In the genomic region with DNA sequence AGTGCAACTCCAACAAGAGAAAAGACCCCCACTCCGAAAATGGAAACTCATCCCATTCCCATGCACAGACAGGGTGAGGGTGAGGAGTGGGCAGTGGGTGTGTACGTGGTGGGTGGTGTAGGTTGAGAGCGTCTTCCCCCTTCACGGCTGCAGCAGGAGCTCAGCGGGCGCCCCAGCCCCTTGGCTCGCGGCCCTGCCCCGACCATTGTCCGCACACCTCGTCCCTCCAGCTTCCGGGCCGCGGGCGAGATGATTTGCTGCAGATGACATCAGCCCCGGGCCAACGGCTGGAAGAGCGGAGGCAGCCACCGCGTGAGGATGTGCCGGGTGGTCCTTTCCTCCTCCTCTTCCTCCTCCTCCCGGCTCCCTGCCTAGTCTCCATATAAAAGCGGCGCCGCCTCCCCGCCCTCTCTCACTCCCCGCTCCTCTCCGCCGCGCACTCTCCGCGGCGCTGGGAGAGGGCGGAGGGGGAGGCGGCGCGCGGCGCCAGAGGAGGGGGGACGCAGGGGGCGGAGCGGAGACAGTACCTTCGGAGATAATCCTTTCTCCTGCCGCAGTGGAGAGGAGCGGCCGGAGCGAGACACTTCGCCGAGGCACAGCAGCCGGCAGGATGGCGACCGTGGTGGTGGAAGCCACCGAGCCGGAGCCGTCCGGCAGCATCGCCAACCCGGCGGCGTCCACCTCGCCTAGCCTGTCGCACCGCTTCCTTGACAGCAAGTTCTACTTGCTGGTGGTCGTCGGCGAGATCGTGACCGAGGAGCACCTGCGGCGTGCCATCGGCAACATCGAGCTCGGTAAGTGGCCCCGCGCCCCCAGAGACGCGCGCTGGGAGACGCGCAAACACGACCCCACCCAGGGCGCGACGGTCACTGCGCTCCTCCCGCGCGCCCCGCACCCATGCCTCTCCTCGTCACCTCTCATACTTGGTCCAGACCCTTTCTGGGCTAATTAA, we compare ENCODE assay signal across 1 cellular context.
TF ChIP-seq lines count a peak whose summit lies in the region.

Gene MAP1B (plus strand): TSS at position 554 of the 952 bp plus-strand sequence. CDS start 57 bp downstream, at position 611.

TF ChIP-seq in K562, 482 proteins besides CTCF, POLR2A, EP300 and RAD21 (continued from another document and continues in another):
- TF ChIP-seq DLX4 (CRISPR knock-in tag; IDR thresholded peaks at IDR 0.05) (no peak), CREB3 (tag; conservative IDR thresholded peaks at IDR 0.05; ENCODE audit: low read depth) (no peak), RBM15 (IDR thresholded peaks at IDR 0.05; ENCODE audit: insufficient read depth, low read length) (no peak), XRCC5 (IDR thresholded peaks at IDR 0.05; ENCODE audit: low read depth, low read length) (0 out of 2 replicates have a peak, but pooled peaks have one; percentile 32), FOXM1 (IDR thresholded peaks at IDR 0.05; ENCODE audit: low read depth) (0 out of 2 replicates have a peak, but pooled peaks have one; percentile 29), FOXM1 (CRISPR knock-in tag; IDR thresholded peaks at IDR 0.05; ENCODE audit: low read depth) (no peak), ATF4 (CRISPR knock-in tag; IDR thresholded peaks at IDR 0.05) (peak; percentile 79), NFRKB (IDR thresholded peaks at IDR 0.05; ENCODE audit: low read depth) (peak; percentile 54; the same call in 1 of the 2 replicates), JUND (IDR thresholded peaks at IDR 0.05; ENCODE audit: borderline replicate concordance, low read depth, low read length) (peak; percentile 90), JUND (tag; IDR thresholded peaks at IDR 0.05; ENCODE audit: borderline replicate concordance, low read depth, low read length) (peak; percentile 78; the same call in 1 of the 3 replicates), UBTF (IDR thresholded peaks at IDR 0.05; ENCODE audit: borderline replicate concordance in 1 of 2, low read depth in 2 of 2, low read length in 2 of 2) (peak in 1 of 2 experiments; percentile 21; a peak in 2 of 4 replicates), MIER1 (IDR thresholded peaks at IDR 0.05; ENCODE audit: low read depth) (no peak), ZNF695 (CRISPR knock-in tag; IDR thresholded peaks at IDR 0.05) (no peak), YY1 (IDR thresholded peaks at IDR 0.05; ENCODE audit: borderline replicate concordance in 1 of 3, control insufficient read depth in 1 of 3, extremely low read depth in 1 of 3, insufficient read depth in 3 of 3, insufficient read length in 1 of 3, insufficient replicate concordance in 2 of 3, low read depth in 1 of 3, low read length in 2 of 3) (peak in 1 of 3 experiments; percentile 36), SMAD4 (CRISPR knock-in tag; conservative IDR thresholded peaks at IDR 0.05) (peak; percentile 80), POLR2B (IDR thresholded peaks at IDR 0.05; ENCODE audit: low read depth, partially characterized antibody) (peak; percentile 60), BHLHE40 (IDR thresholded peaks at IDR 0.05; ENCODE audit: low read length) (peak; percentile 16; the same call in 1 of the 2 replicates), MAZ (CRISPR knock-in tag; conservative IDR thresholded peaks at IDR 0.05 in 1 of 2, IDR thresholded peaks at IDR 0.05 in 1 of 2) (peak; percentile 83 to 88; a peak in 3 of 4 replicates), ZNF583 (CRISPR knock-in tag; IDR thresholded peaks at IDR 0.05) (peak; percentile 58; the same call in 1 of the 2 replicates), ZBTB11 (CRISPR knock-in tag; IDR thresholded peaks at IDR 0.05) (peak in 1 of 3 experiments; percentile 67; a peak in 1 of 6 replicates), L3MBTL2 (IDR thresholded peaks at IDR 0.05) (peak; percentile 23), NFIC (IDR thresholded peaks at IDR 0.05) (peak; percentile 50; the same call in 1 of the 2 replicates), TAF1 (IDR thresholded peaks at IDR 0.05; ENCODE audit: control insufficient read depth, extremely low read depth, insufficient read depth, low read length, severe bottlenecking) (peak; percentile 46), HOXB6 (CRISPR knock-in tag; IDR thresholded peaks at IDR 0.05; ENCODE audit: borderline replicate concordance) (no peak), ZBTB9 (CRISPR knock-in tag; IDR thresholded peaks at IDR 0.05) (peak; percentile 55; the same call in 1 of the 2 replicates)
- TF ChIP-seq, protein P1, sequence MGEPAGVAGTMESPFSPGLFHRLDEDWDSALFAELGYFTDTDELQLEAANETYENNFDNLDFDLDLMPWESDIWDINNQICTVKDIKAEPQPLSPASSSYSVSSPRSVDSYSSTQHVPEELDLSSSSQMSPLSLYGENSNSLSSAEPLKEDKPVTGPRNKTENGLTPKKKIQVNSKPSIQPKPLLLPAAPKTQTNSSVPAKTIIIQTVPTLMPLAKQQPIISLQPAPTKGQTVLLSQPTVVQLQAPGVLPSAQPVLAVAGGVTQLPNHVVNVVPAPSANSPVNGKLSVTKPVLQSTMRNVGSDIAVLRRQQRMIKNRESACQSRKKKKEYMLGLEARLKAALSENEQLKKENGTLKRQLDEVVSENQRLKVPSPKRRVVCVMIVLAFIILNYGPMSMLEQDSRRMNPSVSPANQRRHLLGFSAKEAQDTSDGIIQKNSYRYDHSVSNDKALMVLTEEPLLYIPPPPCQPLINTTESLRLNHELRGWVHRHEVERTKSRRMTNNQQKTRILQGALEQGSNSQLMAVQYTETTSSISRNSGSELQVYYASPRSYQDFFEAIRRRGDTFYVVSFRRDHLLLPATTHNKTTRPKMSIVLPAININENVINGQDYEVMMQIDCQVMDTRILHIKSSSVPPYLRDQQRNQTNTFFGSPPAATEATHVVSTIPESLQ (CRISPR knock-in tag; IDR thresholded peaks at IDR 0.05): 0 out of 2 replicates have a peak, but pooled peaks have one; percentile 52
- TF ChIP-seq, protein P2, sequence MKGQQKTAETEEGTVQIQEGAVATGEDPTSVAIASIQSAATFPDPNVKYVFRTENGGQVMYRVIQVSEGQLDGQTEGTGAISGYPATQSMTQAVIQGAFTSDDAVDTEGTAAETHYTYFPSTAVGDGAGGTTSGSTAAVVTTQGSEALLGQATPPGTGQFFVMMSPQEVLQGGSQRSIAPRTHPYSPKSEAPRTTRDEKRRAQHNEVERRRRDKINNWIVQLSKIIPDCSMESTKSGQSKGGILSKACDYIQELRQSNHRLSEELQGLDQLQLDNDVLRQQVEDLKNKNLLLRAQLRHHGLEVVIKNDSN (CRISPR knock-in tag; IDR thresholded peaks at IDR 0.05): no peak
- TF ChIP-seq, protein P3, sequence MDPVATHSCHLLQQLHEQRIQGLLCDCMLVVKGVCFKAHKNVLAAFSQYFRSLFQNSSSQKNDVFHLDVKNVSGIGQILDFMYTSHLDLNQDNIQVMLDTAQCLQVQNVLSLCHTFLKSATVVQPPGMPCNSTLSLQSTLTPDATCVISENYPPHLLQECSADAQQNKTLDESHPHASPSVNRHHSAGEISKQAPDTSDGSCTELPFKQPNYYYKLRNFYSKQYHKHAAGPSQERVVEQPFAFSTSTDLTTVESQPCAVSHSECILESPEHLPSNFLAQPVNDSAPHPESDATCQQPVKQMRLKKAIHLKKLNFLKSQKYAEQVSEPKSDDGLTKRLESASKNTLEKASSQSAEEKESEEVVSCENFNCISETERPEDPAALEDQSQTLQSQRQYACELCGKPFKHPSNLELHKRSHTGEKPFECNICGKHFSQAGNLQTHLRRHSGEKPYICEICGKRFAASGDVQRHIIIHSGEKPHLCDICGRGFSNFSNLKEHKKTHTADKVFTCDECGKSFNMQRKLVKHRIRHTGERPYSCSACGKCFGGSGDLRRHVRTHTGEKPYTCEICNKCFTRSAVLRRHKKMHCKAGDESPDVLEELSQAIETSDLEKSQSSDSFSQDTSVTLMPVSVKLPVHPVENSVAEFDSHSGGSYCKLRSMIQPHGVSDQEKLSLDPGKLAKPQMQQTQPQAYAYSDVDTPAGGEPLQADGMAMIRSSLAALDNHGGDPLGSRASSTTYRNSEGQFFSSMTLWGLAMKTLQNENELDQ (CRISPR knock-in tag; IDR thresholded peaks at IDR 0.05; ENCODE audit: borderline replicate concordance): 0 out of 2 replicates have a peak, but pooled peaks have one; percentile 70
- TF ChIP-seq, protein P4, sequence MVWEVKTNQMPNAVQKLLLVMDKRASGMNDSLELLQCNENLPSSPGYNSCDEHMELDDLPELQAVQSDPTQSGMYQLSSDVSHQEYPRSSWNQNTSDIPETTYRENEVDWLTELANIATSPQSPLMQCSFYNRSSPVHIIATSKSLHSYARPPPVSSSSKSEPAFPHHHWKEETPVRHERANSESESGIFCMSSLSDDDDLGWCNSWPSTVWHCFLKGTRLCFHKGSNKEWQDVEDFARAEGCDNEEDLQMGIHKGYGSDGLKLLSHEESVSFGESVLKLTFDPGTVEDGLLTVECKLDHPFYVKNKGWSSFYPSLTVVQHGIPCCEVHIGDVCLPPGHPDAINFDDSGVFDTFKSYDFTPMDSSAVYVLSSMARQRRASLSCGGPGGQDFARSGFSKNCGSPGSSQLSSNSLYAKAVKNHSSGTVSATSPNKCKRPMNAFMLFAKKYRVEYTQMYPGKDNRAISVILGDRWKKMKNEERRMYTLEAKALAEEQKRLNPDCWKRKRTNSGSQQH (CRISPR knock-in tag; IDR thresholded peaks at IDR 0.05): 0 out of 2 replicates have a peak, but pooled peaks have one; percentile 59
